ENCODE assay signal across 17 cellular contexts in genomic region chr22:50207383-50208031, GRCh38. TPM values are rescaled to one million over a fixed set of nuclear protein-coding genes. Genes with fewer than 3 reads are reported as not detected.
A peak's percentile ranks its signal among the peaks of the same experiment; 100 is the strongest.
DNase-seq lines count a peak whose midpoint lies in the region; ATAC-seq and TF ChIP-seq lines count a peak whose summit lies in the region.
"Had no signal": no experiment of that assay in that cellular context is flagged by ENCODE, and none has a peak within 500 bp of the region (broad histone marks: within the 10 kb centered on the region; RNA-seq: fewer than 3 reads in every experiment).

No MANE protein-coding gene starts in this region.

- TF ChIP-seq CTCF in heart left ventricle (IDR thresholded peaks at IDR 0.05) (no peak), upper lobe of right lung (IDR thresholded peaks at IDR 0.05) (no peak)

- H3K4me3 ChIP-seq in heart left ventricle = no peak overlapping the region
- no peak overlapping the region for H3K4me3 ChIP-seq in right cardiac atrium (ENCODE audit: low read length)
- H3K4me3 ChIP-seq in upper lobe of right lung = no peak overlapping the region
- H3K4me3 ChIP-seq: A549, coronary artery, HAP-1, prostate gland had no signal

- H3K27ac ChIP-seq in heart left ventricle (peak overlapping the region in 1 of 12 donors; percentile 80), right cardiac atrium (ENCODE audit: low read length) (no peak overlapping the region), upper lobe of right lung (no peak overlapping the region)
- H3K27ac ChIP-seq: A549, coronary artery, prostate gland, WERI-Rb-1 had no signal

- 59 to 82% (median 67%) methylated on average over 14 to 22 of the region's 22 CpGs for WGBS in heart left ventricle, 4 donors
- 64% methylated on average over 22 of the region's 22 CpGs for WGBS in right cardiac atrium

- H3K9me3 ChIP-seq in heart left ventricle = no peaks in the 10 kb centered on the region
- no peaks in the 10 kb centered on the region for H3K9me3 ChIP-seq in right cardiac atrium (ENCODE audit: control insufficient read depth, low read length)
- H3K9me3 ChIP-seq in upper lobe of right lung = no peaks in the 10 kb centered on the region
- H3K9me3 ChIP-seq: HAP-1, prostate gland had no signal

- TF ChIP-seq POLR2A in heart left ventricle (IDR thresholded peaks at IDR 0.05) = no peak

- H3K27me3 ChIP-seq in heart left ventricle (no peaks in the 10 kb centered on the region), right cardiac atrium (ENCODE audit: control insufficient read depth, insufficient read depth) (no peaks in the 10 kb centered on the region), upper lobe of right lung (no peaks in the 10 kb centered on the region)

- DNase-seq in heart left ventricle (peak in 3 of 5 donors; percentile 18 to 60 (median 22)), left ventricle myocardium superior (no peak), right cardiac atrium (peak; percentile 37 to 72 (median 69)), upper lobe of right lung (no peak)
- DNase-seq in central memory CD4-positive, alpha-beta T cell = no peak
- DNase-seq: activated gamma-delta T cell, hypothalamus, left colon, NCI-H2029 treated with DMSO at 0.1 percent for 48 hours, NCI-H526 treated with DMSO at 0.1 percent for 48 hours, SW 1271 had no signal

- intact Hi-C loops in heart left ventricle (cut with DNase I) = loop anchor here in 8 of 10 donors (2.0 to 5.0 kb wide), 4 partner anchors 59 to 275 kb away; no protein-coding TSS in a partner anchor
- intact Hi-C loops in left ventricle myocardium superior (cut with micrococcal nuclease) = no loop called here
- intact Hi-C loops in right cardiac atrium (cut with DNase I) = loop anchor here in 3 of 4 donors (2.0 to 5.0 kb wide), 2 partner anchors 59 to 60 kb away; no protein-coding TSS in a partner anchor
- intact Hi-C loops in upper lobe of right lung (cut with DNase I) = no loop called here

- peaks cover 0 to 73% (median 63%) of the 10 kb centered on the region in 9 donors for H3K36me3 ChIP-seq in heart left ventricle
- peaks cover 57% of the 10 kb centered on the region for H3K36me3 ChIP-seq in upper lobe of right lung

- ATAC-seq in heart left ventricle = no peak
- no peak for ATAC-seq in left ventricle myocardium superior
- ATAC-seq in right cardiac atrium = peak in 1 of 2 donors; percentile 6
- peak; percentile 3 for ATAC-seq in upper lobe of right lung
- ATAC-seq in HG03354 (IDR thresholded peaks at IDR 0.05; ENCODE audit: poor library complexity, severe bottlenecking, unreplicated experiment) = no peak
- ATAC-seq: left colon had no signal

- H3K4me1 ChIP-seq in heart left ventricle (peaks cover 0 to 51% (median 23%) of the 10 kb centered on the region in 12 donors), right cardiac atrium (ENCODE audit: control insufficient read depth, insufficient read depth, low read length) (no peaks in the 10 kb centered on the region), upper lobe of right lung (peaks cover 11% of the 10 kb centered on the region)
- H3K4me1 ChIP-seq: A549, HAP-1, prostate gland had no signal

RNA-seq across cellular contexts. Expression of gene SELENOO, which starts 6.7 kb away (rescaled TPM):
- total RNA-seq in heart left ventricle (10 to 100 TPM; 10.4 to 23.8 (median 12.8) TPM), left ventricle myocardium superior (14.5 TPM), right cardiac atrium (10 to 100 TPM; 14.6 to 16.3 (median 15.3) TPM), upper lobe of right lung (17.6 TPM)
- polyA plus RNA-seq in heart left ventricle (10 to 100 TPM; 16.0 to 20.4 TPM), right cardiac atrium (17.1 TPM)

RNA-seq across cellular contexts. Expression of gene TRABD, which starts 21.8 kb away (rescaled TPM):
- 10 to 100 TPM; 14.3 to 28.1 (median 17.5) TPM for total RNA-seq in heart left ventricle
- polyA plus RNA-seq in heart left ventricle = 10 to 100 TPM; 25.8 to 32.9 TPM
- 23.8 TPM for total RNA-seq in left ventricle myocardium superior
- 10 to 100 TPM; 16.7 to 23.2 (median 20.7) TPM for total RNA-seq in right cardiac atrium
- 25.5 TPM for polyA plus RNA-seq in right cardiac atrium
- total RNA-seq in upper lobe of right lung = 36.5 TPM

RNA-seq across cellular contexts. Expression of gene PANX2, which starts 37.0 kb away (rescaled TPM):
- total RNA-seq in heart left ventricle (under 1 TPM in 5 of 9 donors, not detected in 4; 0.08 to 0.77 (median 0.56) TPM), left ventricle myocardium superior (0.40 TPM), right cardiac atrium (1 to 10 TPM in 2 of 4 donors, under 1 TPM in 2; 0.43 to 2.1 (median 1.3) TPM), upper lobe of right lung (3.0 TPM)
- polyA plus RNA-seq in heart left ventricle (under 1 TPM in 1 of 2 donors, not detected in 1; 0.08 TPM), right cardiac atrium (0.68 TPM)

RNA-seq across cellular contexts. Expression of gene TUBGCP6, which starts 37.3 kb away (rescaled TPM):
- total RNA-seq in heart left ventricle (10 to 100 TPM; 14.1 to 28.8 (median 18.1) TPM), left ventricle myocardium superior (18.4 TPM), right cardiac atrium (10 to 100 TPM; 20.6 to 22.8 (median 22.6) TPM), upper lobe of right lung (51.3 TPM)
- polyA plus RNA-seq in heart left ventricle (10 to 100 TPM; 11.6 to 17.7 TPM), right cardiac atrium (20.4 TPM)

RNA-seq across cellular contexts. Expression of gene HDAC10, which starts 43.6 kb away (rescaled TPM):
- 10 to 100 TPM in 6 of 9 donors, 1 to 10 TPM in 3; 6.8 to 22.4 (median 10.9) TPM for total RNA-seq in heart left ventricle
- 1 to 10 TPM; 6.2 to 10.0 TPM for polyA plus RNA-seq in heart left ventricle
- total RNA-seq in left ventricle myocardium superior = 12.7 TPM
- 10 to 100 TPM in 2 of 4 donors, 1 to 10 TPM in 2; 8.7 to 13.5 (median 11.6) TPM for total RNA-seq in right cardiac atrium
- polyA plus RNA-seq in right cardiac atrium = 11.6 TPM
- total RNA-seq in upper lobe of right lung = 48.9 TPM

Comparison
In these comparisons a context has a peak if more than half of its experiments do, and no peak if none do; other contexts are left out.
1. DNase-seq: peak in heart left ventricle (3 of 5) and right cardiac atrium (3 of 3); none in left ventricle myocardium superior (single experiment), upper lobe of right lung (single experiment) and central memory CD4-positive, alpha-beta T cell (single experiment).
2. intact Hi-C loops: an anchor here in heart left ventricle (2.0 to 5.0 kb wide) and right cardiac atrium (2.0 to 5.0 kb wide); none called in left ventricle myocardium superior and upper lobe of right lung.